Comparison of ENCODE assay signal across 8 cellular contexts in genomic region chr20:62030834-62031434, GRCh38. TPM values are rescaled to one million over a fixed set of nuclear protein-coding genes. Genes with fewer than 3 reads are reported as not detected.
A peak's percentile ranks its signal among the peaks of the same experiment; 100 is the strongest.
DNase-seq lines count a peak whose midpoint lies in the region; ATAC-seq and TF ChIP-seq lines count a peak whose summit lies in the region.
"Had no signal": no experiment of that assay in that cellular context is flagged by ENCODE, and none has a peak within 500 bp of the region (broad histone marks: within the 10 kb centered on the region; RNA-seq: fewer than 3 reads in every experiment).

No MANE protein-coding gene starts in this region.

- peaks cover 31% of the 10 kb centered on the region for H3K79me2 ChIP-seq in trophoblast cell (ENCODE audit: control insufficient read depth, insufficient read depth, low read length, poor library complexity)

- H3K4ac ChIP-seq in trophoblast cell (ENCODE audit: low read depth, low read length): peak overlapping the region; percentile 65

- H3K9me3 ChIP-seq in trophoblast cell (ENCODE audit: insufficient read depth, low read depth, low read length) (no peaks in the 10 kb centered on the region), BE2C (no peaks in the 10 kb centered on the region; the same call in 1 of the 2 replicates)
- H3K9me3 ChIP-seq: left lung had no signal

- H2BK5ac ChIP-seq in trophoblast cell (ENCODE audit: low read depth, low read length, poor library complexity): no peak overlapping the region

- no peak overlapping the region for H2AFZ ChIP-seq in trophoblast cell (ENCODE audit: insufficient read depth, low read length, poor library complexity)

- no peak overlapping the region for H3K23ac ChIP-seq in trophoblast cell (ENCODE audit: low read length)

- peaks cover 2% of the 10 kb centered on the region for H3K36me3 Mint-ChIP-seq in activated CD4-positive, alpha-beta memory T cell treated with anti-CD3 and anti-CD28 coated beads, Interleukin-2, amount 10 ng/mL, durations not matched to agents 7 days and 5 days (ENCODE audit: low read depth)

- no peak overlapping the region for H3K14ac ChIP-seq in trophoblast cell (ENCODE audit: low read length)

- H3K27ac ChIP-seq in trophoblast cell (ENCODE audit: low read depth, low read length): no peak overlapping the region

- TF ChIP-seq CTCF in BE2C (IDR thresholded peaks at IDR 0.05; ENCODE audit: low read depth, low read length): no peak

- no peak overlapping the region for H3K9ac ChIP-seq in trophoblast cell (ENCODE audit: low read length)

- H3K4me3 ChIP-seq in trophoblast cell (ENCODE audit: low read depth, low read length): no peak overlapping the region
- no peak overlapping the region for H3K4me3 ChIP-seq in BE2C (ENCODE audit: low read depth, low read length)
- H3K4me3 ChIP-seq: left lung had no signal

- H3K27me3 ChIP-seq in trophoblast cell (ENCODE audit: insufficient read depth, low read length): no peaks in the 10 kb centered on the region
- H3K27me3 ChIP-seq in BE2C: no peaks in the 10 kb centered on the region
- H3K27me3 ChIP-seq: left lung had no signal

- CTCF ChIA-PET in activated CD4-positive, alpha-beta memory T cell treated with anti-CD3 and anti-CD28 coated beads, Interleukin-2, amount 10 ng/mL, durations not matched to agents 7 days and 5 days (lab: Charles Lee): no interaction called here

- H3K27ac Mint-ChIP-seq in activated CD4-positive, alpha-beta memory T cell treated with anti-CD3 and anti-CD28 coated beads, Interleukin-2, amount 10 ng/mL, durations not matched to agents 7 days and 5 days: peak overlapping the region; percentile 70

- no peak overlapping the region for H4K8ac ChIP-seq in trophoblast cell (ENCODE audit: low read depth, low read length)

- no peak overlapping the region for H4K12ac ChIP-seq in trophoblast cell (ENCODE audit: low read depth, low read length)

- H2BK12ac ChIP-seq in trophoblast cell (ENCODE audit: low read length): no peak overlapping the region

- H3K4me3 Mint-ChIP-seq in activated CD4-positive, alpha-beta memory T cell treated with anti-CD3 and anti-CD28 coated beads, Interleukin-2, amount 10 ng/mL, durations not matched to agents 7 days and 5 days: no peak overlapping the region

- H2AK5ac ChIP-seq in trophoblast cell (ENCODE audit: low read length): no peak overlapping the region

- no peak overlapping the region for H3K4me2 ChIP-seq in trophoblast cell (ENCODE audit: low read length)

- H3K4me1 ChIP-seq in trophoblast cell (ENCODE audit: control insufficient read depth in 1 of 2, insufficient read depth in 2 of 2, low read length in 2 of 2): peaks cover 10 to 14% of the 10 kb centered on the region in 2 experiments
- H3K4me1 ChIP-seq in BE2C: peaks cover 2% of the 10 kb centered on the region; the same call in 1 of the 2 replicates

- H2BK120ac ChIP-seq in trophoblast cell (ENCODE audit: insufficient read depth, low read length, poor library complexity): no peak overlapping the region

- ATAC-seq in GM19043 (IDR thresholded peaks at IDR 0.05; ENCODE audit: low read depth, unreplicated experiment) (peak; percentile 49), HG02973 (IDR thresholded peaks at IDR 0.05; ENCODE audit: unreplicated experiment) (peak; percentile 64), GM18870 (IDR thresholded peaks at IDR 0.05; ENCODE audit: unreplicated experiment) (no peak)
- ATAC-seq: left lung had no signal

- H3K4me1 Mint-ChIP-seq in activated CD4-positive, alpha-beta memory T cell treated with anti-CD3 and anti-CD28 coated beads, Interleukin-2, amount 10 ng/mL, durations not matched to agents 7 days and 5 days: peaks cover 25% of the 10 kb centered on the region

- peak; percentile 25 for DNase-seq in activated CD4-positive, alpha-beta memory T cell treated with anti-CD3 and anti-CD28 coated beads, Interleukin-2, amount 10 ng/mL, durations not matched to agents 7 days and 5 days
- DNase-seq in trophoblast cell (peak in 1 of 2 donors; percentile 41), BE2C (no peak), GM03348 (ENCODE audit: low spot score) (no peak)

- H3K79me1 ChIP-seq in trophoblast cell (ENCODE audit: low read length): no peaks in the 10 kb centered on the region

- H3K36me3 ChIP-seq in trophoblast cell (ENCODE audit: control insufficient read depth in 1 of 2, insufficient read depth in 2 of 2, low read length in 2 of 2): peaks cover 0 to 2% of the 10 kb centered on the region in 2 experiments
- no peaks in the 10 kb centered on the region for H3K36me3 ChIP-seq in BE2C
- H3K36me3 ChIP-seq: left lung had no signal

- POLR2A ChIA-PET in activated CD4-positive, alpha-beta memory T cell treated with anti-CD3 and anti-CD28 coated beads, Interleukin-2, amount 10 ng/mL, durations not matched to agents 7 days and 5 days (lab: Charles Lee): no interaction called here

- peaks cover 5% of the 10 kb centered on the region for H3K9me3 Mint-ChIP-seq in activated CD4-positive, alpha-beta memory T cell treated with anti-CD3 and anti-CD28 coated beads, Interleukin-2, amount 10 ng/mL, durations not matched to agents 7 days and 5 days

- no peaks in the 10 kb centered on the region for H3K27me3 Mint-ChIP-seq in activated CD4-positive, alpha-beta memory T cell treated with anti-CD3 and anti-CD28 coated beads, Interleukin-2, amount 10 ng/mL, durations not matched to agents 7 days and 5 days

- H3K18ac ChIP-seq in trophoblast cell (ENCODE audit: low read length): peak overlapping the region; percentile 54

- WGBS in trophoblast cell (ENCODE audit: extremely low coverage, insufficient coverage, insufficient read length): no CpG with 5 or more reads among the region's 14 CpGs

- H4K91ac ChIP-seq in trophoblast cell (ENCODE audit: low read depth, low read length): no peak overlapping the region

RNA-seq across cellular contexts. Expression of gene TAF4, which starts 34.7 kb away (rescaled TPM):
- 10 to 100 TPM; 18.0 to 20.0 TPM for total RNA-seq in activated CD4-positive, alpha-beta memory T cell treated with anti-CD3 and anti-CD28 coated beads, Interleukin-2, amount 10 ng/mL, durations not matched to agents 7 days and 5 days
- polyA plus RNA-seq in trophoblast cell (2013): 49.8 TPM in 2 replicates
- 78.1 TPM for polyA plus RNA-seq in BE2C (2012; ENCODE audit: insufficient read depth, insufficient read length, low read depth)
